23 cellular contexts compared by ENCODE assay signal in genomic region chr3:155741081-155741480, GRCh38. TPM values are rescaled to one million over a fixed set of nuclear protein-coding genes. Genes with fewer than 3 reads are reported as not detected.
"Had no signal": no experiment of that assay in that cellular context is flagged by ENCODE, and none has a peak within 500 bp of the region (broad histone marks: within the 10 kb centered on the region; RNA-seq: fewer than 3 reads in every experiment).

No MANE protein-coding gene starts in this region.

- H3K36me3 Mint-ChIP-seq: activated CD8-positive, alpha-beta memory T cell treated with anti-CD3 and anti-CD28 coated beads, Interleukin-2, amount 10 ng/mL, durations not matched to agents 7 days and 5 days; activated naive CD4-positive, alpha-beta T cell treated with anti-CD3 and anti-CD28 coated beads, Interleukin-2, amount 10 ng/mL, durations not matched to agents 7 days and 5 days; naive thymus-derived CD4-positive, alpha-beta T cell had no signal

- H3K4me1 ChIP-seq: foreskin keratinocyte, uterus had no signal

- H3K4me3 ChIP-seq: cardiac muscle cell, lower lobe of right lung, right atrium auricular region, stomach, suprapubic skin, transverse colon, uterus had no signal

- DNase-seq: activated CD4-positive, alpha-beta T cell treated with anti-CD3 and anti-CD28 coated beads for 48 hours; activated CD8-positive, alpha-beta memory T cell treated with anti-CD3 and anti-CD28 coated beads, Interleukin-2, amount 10 ng/mL, durations not matched to agents 7 days and 5 days; activated CD8-positive, alpha-beta T cell treated with anti-CD3 and anti-CD28 coated beads for 36 hours; activated effector memory CD4-positive, alpha-beta T cell treated with anti-CD3 and anti-CD28 coated beads, Interleukin-2, amount 50 U/mL, for 16 hours; activated naive CD4-positive, alpha-beta T cell treated with anti-CD3 and anti-CD28 coated beads, Interleukin-2, amount 10 ng/mL, durations not matched to agents 7 days and 5 days; activated T-cell treated with anti-CD3 and anti-CD28 coated beads for 4 hours; amygdala; effector CD8-positive, alpha-beta T cell; kidney; lower lobe of right lung; naive thymus-derived CD4-positive, alpha-beta T cell; stimulated activated CD4-positive, alpha-beta T cell treated with anti-CD3 and anti-CD28 coated beads, Interleukin-1b, Interleukin-23, amount 100 ng/mL, for 48 hours; stomach; SW 1271; T-helper 17 cell; transverse colon; uterus had no signal

- H3K36me3 ChIP-seq: cardiac muscle cell, lower lobe of right lung, right atrium auricular region, stomach, suprapubic skin, transverse colon, uterus had no signal

- H3K4me3 Mint-ChIP-seq: activated CD8-positive, alpha-beta memory T cell treated with anti-CD3 and anti-CD28 coated beads, Interleukin-2, amount 10 ng/mL, durations not matched to agents 7 days and 5 days; activated CD8-positive, alpha-beta T cell treated with anti-CD3 and anti-CD28 coated beads for 36 hours; activated naive CD4-positive, alpha-beta T cell treated with anti-CD3 and anti-CD28 coated beads, Interleukin-2, amount 10 ng/mL, durations not matched to agents 7 days and 5 days; naive thymus-derived CD4-positive, alpha-beta T cell; T-helper 17 cell had no signal

- H3K27ac Mint-ChIP-seq: activated CD8-positive, alpha-beta memory T cell treated with anti-CD3 and anti-CD28 coated beads, Interleukin-2, amount 10 ng/mL, durations not matched to agents 7 days and 5 days; activated CD8-positive, alpha-beta T cell treated with anti-CD3 and anti-CD28 coated beads for 36 hours; activated naive CD4-positive, alpha-beta T cell treated with anti-CD3 and anti-CD28 coated beads, Interleukin-2, amount 10 ng/mL, durations not matched to agents 7 days and 5 days; T-helper 17 cell had no signal

- H3K9me3 ChIP-seq: lower lobe of right lung, right atrium auricular region, stomach, suprapubic skin, transverse colon, uterus had no signal

- ATAC-seq: activated CD8-positive, alpha-beta memory T cell treated with anti-CD3 and anti-CD28 coated beads, Interleukin-2, amount 10 ng/mL, durations not matched to agents 7 days and 5 days; activated CD8-positive, alpha-beta T cell treated with anti-CD3 and anti-CD28 coated beads for 36 hours; foreskin keratinocyte; left lobe of liver; lower lobe of right lung; naive thymus-derived CD4-positive, alpha-beta T cell; T-helper 17 cell had no signal

- H3K27ac ChIP-seq: cardiac muscle cell, foreskin keratinocyte, lower lobe of right lung, right atrium auricular region, suprapubic skin, transverse colon, uterus had no signal

- H3K9me3 Mint-ChIP-seq: activated CD8-positive, alpha-beta T cell treated with anti-CD3 and anti-CD28 coated beads for 36 hours; activated naive CD4-positive, alpha-beta T cell treated with anti-CD3 and anti-CD28 coated beads, Interleukin-2, amount 10 ng/mL, durations not matched to agents 7 days and 5 days; naive thymus-derived CD4-positive, alpha-beta T cell had no signal

- H3K27me3 ChIP-seq: right atrium auricular region, uterus had no signal

RNA-seq across cellular contexts. Expression of gene PLCH1, which starts 3.8 kb away (rescaled TPM):
- total RNA-seq: glomerular endothelial cell had no signal
- polyA plus RNA-seq: naive thymus-derived CD4-positive, alpha-beta T cell had no signal
